Comparison of ENCODE assay signal across 13 cellular contexts in genomic region chr17:17408236-17408794, GRCh38.
DNase-seq lines count a peak whose midpoint lies in the region; ATAC-seq, FAIRE-seq and TF ChIP-seq lines count a peak whose summit lies in the region.
"Had no signal": no experiment of that assay in that cellular context is flagged by ENCODE, and none has a peak within 500 bp of the region (broad histone marks: within the 10 kb centered on the region; RNA-seq: fewer than 3 reads in every experiment).

No MANE protein-coding gene starts in this region.

- H3K79me1 ChIP-seq in H9 (ENCODE audit: insufficient read depth, low read depth, low read length, poor library complexity, severe bottlenecking) = no peaks in the 10 kb centered on the region

- H4K8ac ChIP-seq in H9 (replicated peaks; ENCODE audit: insufficient read length, low read depth, low read length) = no peak overlapping the region

- H2AK5ac ChIP-seq in H9 (ENCODE audit: insufficient read length, low read length) = no peak overlapping the region

- H2BK120ac ChIP-seq in H9 (ENCODE audit: low read depth, low read length, poor library complexity, severe bottlenecking) = no peak overlapping the region

- H3K4me1 ChIP-seq in H9 (ENCODE audit: insufficient read depth, low read length) (no peaks in the 10 kb centered on the region), pancreas (peaks cover 0 to 9% (median 6%) of the 10 kb centered on the region in 3 donors), hepatocyte (ENCODE audit: insufficient read depth) (peaks cover 8% of the 10 kb centered on the region)

- no peak overlapping the region for H2BK15ac ChIP-seq in H9 (ENCODE audit: low read depth, low read length)

- no peak overlapping the region for H3K4me3 ChIP-seq in choroid plexus epithelial cell (ENCODE audit: low read depth, low read length)
- no peak overlapping the region for H3K4me3 ChIP-seq in pancreas
- no peak overlapping the region for H3K4me3 ChIP-seq in MG63
- no peak overlapping the region for H3K4me3 ChIP-seq in hepatocyte
- H3K4me3 ChIP-seq: transverse colon had no signal

- H3K18ac ChIP-seq in H9 (ENCODE audit: insufficient read length, low read depth, low read length) = no peak overlapping the region

- no peaks in the 10 kb centered on the region for H3K23me2 ChIP-seq in H9 (ENCODE audit: insufficient read length, low read depth, low read length, poor library complexity, severe bottlenecking)

- no peaks in the 10 kb centered on the region for H3K79me2 ChIP-seq in H9 (ENCODE audit: insufficient read depth, low read length)
- H3K79me2 ChIP-seq in hepatocyte = no peaks in the 10 kb centered on the region

- H2BK5ac ChIP-seq in H9 (ENCODE audit: insufficient read length, low read length) = no peak overlapping the region

- H3K9me2 ChIP-seq in hepatocyte (replicated peaks; ENCODE audit: insufficient read depth) = no peaks in the 10 kb centered on the region

- no peak for TF ChIP-seq CTCF in H9 (conservative IDR thresholded peaks at IDR 0.05)
- no peak for TF ChIP-seq CTCF in choroid plexus epithelial cell (conservative IDR thresholded peaks at IDR 0.05; ENCODE audit: low read depth, low read length)
- TF ChIP-seq CTCF in pancreas (IDR thresholded peaks at IDR 0.05) = no peak
- no peak for TF ChIP-seq CTCF in hepatocyte (IDR thresholded peaks at IDR 0.05; ENCODE audit: poor library complexity)

- no peak overlapping the region for H4K5ac ChIP-seq in H9 (ENCODE audit: insufficient read length, low read depth, low read length)

- H3K36me3 ChIP-seq in pancreas (no peaks in the 10 kb centered on the region), MG63 (no peaks in the 10 kb centered on the region), hepatocyte (replicated peaks; ENCODE audit: insufficient read depth, low read depth) (no peaks in the 10 kb centered on the region)
- H3K36me3 ChIP-seq: transverse colon had no signal

- no peak overlapping the region for H4K91ac ChIP-seq in H9 (ENCODE audit: insufficient read length, low read depth, low read length)

- ATAC-seq in pancreas (peak; percentile 32 to 68 (median 60)), HG02973 (IDR thresholded peaks at IDR 0.05; ENCODE audit: unreplicated experiment) (no peak), GM19035 (IDR thresholded peaks at IDR 0.05; ENCODE audit: unreplicated experiment) (no peak)

- H4K20me1 ChIP-seq in H9 (ENCODE audit: control insufficient read depth, insufficient read depth, insufficient read length) = no peaks in the 10 kb centered on the region
- no peaks in the 10 kb centered on the region for H4K20me1 ChIP-seq in hepatocyte (ENCODE audit: insufficient read depth, poor library complexity, severe bottlenecking)

- no peaks in the 10 kb centered on the region for H3K36me3 Mint-ChIP-seq in H9 (ENCODE audit: insufficient read depth in 1 of 3, low read depth in 3 of 3)

- H2BK12ac ChIP-seq in H9 (ENCODE audit: insufficient read length, low read depth, low read length) = no peak overlapping the region

- H3K27ac ChIP-seq in H9 (ENCODE audit: insufficient read length, low read depth, low read length) (no peak overlapping the region), pancreas (peak overlapping the region in 2 of 4 donors; percentile 60 to 67), hepatocyte (no peak overlapping the region)
- H3K27ac ChIP-seq: transverse colon had no signal

- H3T11ph ChIP-seq in H9 (ENCODE audit: low read length) = no peak overlapping the region

- no peaks in the 10 kb centered on the region for H3K9me3 ChIP-seq in H9 (ENCODE audit: control insufficient read depth, low read depth, low read length)
- no peaks in the 10 kb centered on the region for H3K9me3 ChIP-seq in pancreas
- H3K9me3 ChIP-seq in MG63 = no peaks in the 10 kb centered on the region
- H3K9me3 ChIP-seq in hepatocyte (ENCODE audit: low read depth) = no peaks in the 10 kb centered on the region
- H3K9me3 ChIP-seq: transverse colon had no signal

- H3K9ac ChIP-seq in H9 (ENCODE audit: extremely low read depth, insufficient read length, low read length) = no peak overlapping the region

- H2AFZ ChIP-seq in H9 (ENCODE audit: low read length) = no peak overlapping the region
- no peak overlapping the region for H2AFZ ChIP-seq in hepatocyte

- no peak for FAIRE-seq in pancreas (lab: Jason Lieb, UNC)

- H3K4ac ChIP-seq in H9 (ENCODE audit: low read depth, low read length) = no peak overlapping the region

- H3K27ac Mint-ChIP-seq in H9 = peak overlapping the region in 2 of 3 experiments; percentile 27 to 78; a peak in 1 of 7 replicates
- H3K27ac Mint-ChIP-seq: endodermal cell had no signal

- H3K4me2 ChIP-seq in H9 (ENCODE audit: insufficient read depth, insufficient read length, low read length) = no peak overlapping the region
- no peak overlapping the region for H3K4me2 ChIP-seq in hepatocyte

- peaks cover 10% of the 10 kb centered on the region for H3K27me3 Mint-ChIP-seq in H9 (ENCODE audit: low read depth)

- no CpG with 5 or more reads among the region's 2 CpGs for WGBS in H9 (ENCODE audit: extremely low coverage, insufficient read length, low lambda C conversion rate)
- WGBS in pancreas, 2 donors = 9 to 12% methylated on average over 2 of the region's 2 CpGs
- 81% methylated on average over 2 of the region's 2 CpGs for WGBS in hepatocyte (ENCODE audit: low lambda C conversion rate, missing lambda C conversion rate)

- H3K9me3 Mint-ChIP-seq in H9 = no peaks in the 10 kb centered on the region
- H3K9me3 Mint-ChIP-seq: endodermal cell, neural crest cell had no signal

- H3K27me3 ChIP-seq in H9 (ENCODE audit: insufficient read depth, low read length) = no peaks in the 10 kb centered on the region
- no peaks in the 10 kb centered on the region for H3K27me3 ChIP-seq in pancreas
- no peaks in the 10 kb centered on the region for H3K27me3 ChIP-seq in MG63
- no peaks in the 10 kb centered on the region for H3K27me3 ChIP-seq in hepatocyte

- H3K4me1 Mint-ChIP-seq in H9 = peaks cover 0 to 5% of the 10 kb centered on the region in 2 experiments; a peak in 1 of 4 replicates
- H3K4me1 Mint-ChIP-seq: neural crest cell had no signal

- intact Hi-C loops in pancreas (cut with DNase I) = no loop called here

- DNase-seq in H9 (no peak), NOMO-1 treated with DMSO at 0.1 percent for 48 hours (lab: John Stamatoyannopoulos, UW; ENCODE audit: unreplicated experiment) (peak; percentile 87), choroid plexus epithelial cell (ENCODE audit: low read depth) (peak; percentile 57), pancreas (no peak), MG63 (no peak), hepatocyte (ENCODE audit: low spot score) (no peak)
- DNase-seq: DMS79, endodermal cell, KG1, transverse colon had no signal

- H2BK20ac ChIP-seq in H9 (ENCODE audit: low read depth, low read length, poor library complexity, severe bottlenecking) = no peak overlapping the region

- no peak overlapping the region for H3K4me3 Mint-ChIP-seq in H9
- H3K4me3 Mint-ChIP-seq: endodermal cell, neural crest cell had no signal

- no peak overlapping the region for H3K14ac ChIP-seq in H9 (ENCODE audit: insufficient read depth, low read length)

- no peak overlapping the region for H3K56ac ChIP-seq in H9 (ENCODE audit: insufficient read length, low read depth, low read length)

- H3K23ac ChIP-seq in H9 (ENCODE audit: insufficient read length, low read depth, low read length) = no peak overlapping the region

Comparison
In these comparisons a context has a peak if more than half of its experiments do, and no peak if none do; other contexts are left out.
1. DNase-seq: peak in NOMO-1 treated with DMSO at 0.1 percent for 48 hours (single experiment) and choroid plexus epithelial cell (single experiment); none in H9 (single experiment), pancreas (0 of 6), MG63 (single experiment) and hepatocyte (single experiment).
2. ATAC-seq: peak in pancreas (4 of 4); none in HG02973 (single experiment) and GM19035 (single experiment).